8 cellular contexts compared by ENCODE assay signal in the genomic region with DNA sequence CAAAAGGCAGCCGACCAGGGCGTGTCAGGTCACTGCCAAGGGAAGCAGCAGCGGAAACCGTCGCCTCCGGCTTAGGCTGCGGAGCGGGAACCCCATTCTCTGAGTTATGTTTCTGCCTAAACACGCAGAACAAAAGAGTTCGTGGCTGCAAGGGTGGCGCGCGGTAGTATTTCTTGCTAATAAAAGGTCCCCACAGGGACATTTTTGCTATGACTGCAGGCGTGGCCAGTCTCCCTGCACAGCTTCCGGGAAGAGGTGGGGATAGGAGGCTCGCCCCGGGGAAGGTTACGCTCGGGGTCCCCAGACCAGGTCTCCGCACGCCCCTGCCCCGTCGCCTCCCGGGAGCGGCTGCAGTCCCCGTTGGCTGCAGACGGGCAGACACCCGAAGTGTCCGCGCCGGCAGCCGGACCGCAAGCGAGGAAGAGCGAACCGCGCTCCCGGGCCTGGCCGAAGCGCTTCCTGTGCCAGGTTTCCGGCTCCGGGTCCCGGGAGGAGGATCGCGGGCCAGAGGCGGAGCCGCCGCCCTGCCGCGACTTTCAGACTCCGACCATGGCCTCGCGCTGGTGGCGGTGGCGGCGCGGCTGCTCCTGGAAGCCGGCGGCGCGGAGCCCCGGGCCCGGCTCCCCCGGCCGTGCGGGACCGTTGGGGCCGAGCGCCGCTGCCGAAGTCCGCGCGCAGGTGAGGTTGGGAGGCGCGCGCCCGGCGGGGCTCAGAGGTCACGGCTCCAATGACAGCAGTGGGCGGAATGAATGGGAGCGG. TPM values are rescaled to one million over a fixed set of nuclear protein-coding genes. Genes with fewer than 3 reads are reported as not detected.
A peak's percentile ranks its signal among the peaks of the same experiment; 100 is the strongest.
DNase-seq lines count a peak whose midpoint lies in the region; ATAC-seq and TF ChIP-seq lines count a peak whose summit lies in the region.

Gene PDSS1, plus strand, starts transcription at position 539 of the 759 bp plus-strand sequence. Its CDS starts 11 bp downstream, at position 550.

- H2AK5ac ChIP-seq in mesendoderm (ENCODE audit: low read length) = no peak within 1 kb of the TSS

- H3K27ac ChIP-seq in mesendoderm (ENCODE audit: low read depth, low read length) = peak within 1 kb of the TSS; percentile 87

- peaks cover 19 to 22% of the 10 kb centered on the region in 2 donors for H3K4me1 Mint-ChIP-seq in effector memory CD8-positive, alpha-beta T cell (ENCODE audit: low read depth in 2 of 2)

- no peak within 1 kb of the TSS for H2BK120ac ChIP-seq in mesendoderm (ENCODE audit: low read depth, low read length)

- H3K79me2 ChIP-seq in mesendoderm (ENCODE audit: control insufficient read depth, insufficient read depth, low read length) = peaks cover 40% of the 10 kb centered on the region

- no peak within 1 kb of the TSS for H3K23ac ChIP-seq in mesendoderm (ENCODE audit: low read length)

- H2BK15ac ChIP-seq in mesendoderm (replicated peaks; ENCODE audit: low read depth) = no peak within 1 kb of the TSS

- H3K4me2 ChIP-seq in mesendoderm (ENCODE audit: low read length) = peak within 1 kb of the TSS; percentile 72

- CTCF ChIA-PET in BJ (lab: Yijun Ruan, JAX) = interaction anchor here (1.3 to 1.8 kb wide), 3 partner anchors 14 to 184 kb away, joined by 3 to 6 read pairs (median 5); no protein-coding TSS in a partner anchor
- CTCF ChIA-PET in activated CD8-positive, alpha-beta memory T cell treated with anti-CD3 and anti-CD28 coated beads for 36 hours (lab: Charles Lee) = interaction anchor here (1.3 kb wide), 1 partner anchor 184 kb away, joined by 3 read pairs; no protein-coding TSS in a partner anchor

- H3K36me3 ChIP-seq in BJ (ENCODE audit: control insufficient read depth, insufficient read depth, low read length) = no peaks in the 10 kb centered on the region
- H3K36me3 ChIP-seq in mesendoderm (ENCODE audit: control insufficient read depth, insufficient read depth, low read length) = no peaks in the 10 kb centered on the region

- H3K27ac Mint-ChIP-seq in effector memory CD8-positive, alpha-beta T cell = peak within 1 kb of the TSS; percentile 89 to 90

- peaks cover 7% of the 10 kb centered on the region for H3K79me1 ChIP-seq in mesendoderm (ENCODE audit: low read length)

- no CpG with 5 or more reads among the region's 82 CpGs for WGBS in mesendoderm (ENCODE audit: extremely low coverage, insufficient coverage, low lambda C conversion rate)

- H3K4ac ChIP-seq in mesendoderm (ENCODE audit: low read depth, low read length) = peak within 1 kb of the TSS; percentile 92

- peak; percentile 87 for ATAC-seq in GM19025 (IDR thresholded peaks at IDR 0.05; ENCODE audit: low read depth, unreplicated experiment)
- ATAC-seq in HG03196 (IDR thresholded peaks at IDR 0.05; ENCODE audit: unreplicated experiment) = peak; percentile 89
- peak; percentile 75 for ATAC-seq in effector memory CD8-positive, alpha-beta T cell (replicated peaks)

- H3K9me3 Mint-ChIP-seq in effector memory CD8-positive, alpha-beta T cell = no peaks in the 10 kb centered on the region

- no peak for TF ChIP-seq CTCF in BJ (IDR thresholded peaks at IDR 0.05; ENCODE audit: insufficient read depth, low read depth, low read length)

- DNase-seq in BJ (ENCODE audit: low read depth) = no peak
- DNase-seq in NCI-H82 treated with DMSO at 0.1 percent for 48 hours (lab: John Stamatoyannopoulos, UW; ENCODE audit: unreplicated experiment) = peak; percentile 36
- DNase-seq in effector memory CD8-positive, alpha-beta T cell = peak; percentile 27 to 42 (median 35)
- DNase-seq in mesendoderm = peak; percentile 70
- peak; percentile 44 for DNase-seq in stimulated activated CD8-positive, alpha-beta memory T cell treated with anti-CD3 and anti-CD28 coated beads, Interleukin-15, amount 100 ng/mL, for 24 hours (ENCODE audit: low read depth)

- H3K4me3 ChIP-seq in BJ (ENCODE audit: low read depth, low read length) = peak within 1 kb of the TSS; percentile 96
- H3K4me3 ChIP-seq in mesendoderm (ENCODE audit: low read length) = peak within 1 kb of the TSS; percentile 79

- peak within 1 kb of the TSS; percentile 87 for H3K56ac ChIP-seq in mesendoderm (ENCODE audit: low read length)

- H3K27me3 ChIP-seq in BJ (ENCODE audit: control insufficient read depth, insufficient read depth, low read length) (no peaks in the 10 kb centered on the region), mesendoderm (ENCODE audit: insufficient read depth, low read length, poor library complexity) (no peaks in the 10 kb centered on the region)

- peak within 1 kb of the TSS; percentile 82 for H3K9ac ChIP-seq in mesendoderm (ENCODE audit: low read length)

- POLR2A ChIA-PET in BJ (lab: Charles Lee) = no interaction called here
- POLR2A ChIA-PET in activated CD8-positive, alpha-beta memory T cell treated with anti-CD3 and anti-CD28 coated beads for 36 hours (lab: Charles Lee) = interaction anchor here (0.6 to 1.2 kb wide), 2 partner anchors 19 to 456 kb away, joined by 3 read pairs; partner anchors contain the start of gene YME1L1

- peak within 1 kb of the TSS; percentile 94 for H3K4me3 Mint-ChIP-seq in effector memory CD8-positive, alpha-beta T cell

- no peaks in the 10 kb centered on the region for H3K4me1 ChIP-seq in mesendoderm (ENCODE audit: control insufficient read depth, low read depth, low read length)

- H3K36me3 Mint-ChIP-seq in effector memory CD8-positive, alpha-beta T cell (ENCODE audit: insufficient read depth) = peaks cover 10% of the 10 kb centered on the region

- H3K27me3 Mint-ChIP-seq in effector memory CD8-positive, alpha-beta T cell = no peaks in the 10 kb centered on the region

- H4K5ac ChIP-seq in mesendoderm (ENCODE audit: low read length) = peak within 1 kb of the TSS; percentile 5

- H3K18ac ChIP-seq in mesendoderm (ENCODE audit: low read length) = peak within 1 kb of the TSS; percentile 95

- no peak within 1 kb of the TSS for H2BK5ac ChIP-seq in mesendoderm (ENCODE audit: low read length)

- no peak within 1 kb of the TSS for H4K8ac ChIP-seq in mesendoderm (ENCODE audit: low read depth, low read length)

RNA-seq across cellular contexts. Expression of gene PDSS1, which starts in this region (rescaled TPM):
- polyA plus RNA-seq in BJ (2011; rRNA removed) = 6.1 and 8.2 TPM in 2 replicates
- polyA minus RNA-seq in BJ (2011; rRNA and poly(A)+ RNA removed) = 1.7 and 5.5 TPM in 2 replicates
- total RNA-seq in activated CD8-positive, alpha-beta memory T cell treated with anti-CD3 and anti-CD28 coated beads for 36 hours = 10 to 100 TPM; 31.8 to 33.4 TPM
- 19.6 TPM for polyA plus RNA-seq in mesendoderm (2013, experiment 1 of 2)
- polyA plus RNA-seq in mesendoderm (2013, experiment 2 of 2) = 19.0 TPM
